ENCODE assay signal across 8 cellular contexts in genomic region chr14:24398943-24399801, GRCh38. TPM values are rescaled to one million over a fixed set of nuclear protein-coding genes. Genes with fewer than 3 reads are reported as not detected.
A peak's percentile ranks its signal among the peaks of the same experiment; 100 is the strongest.
DNase-seq lines count a peak whose midpoint lies in the region; TF ChIP-seq lines count a peak whose summit lies in the region.

TSS of gene NYNRIN (plus strand) at chr14:24399003. CDS start at chr14:24399247, 244 bp downstream.

- peak within 1 kb of the TSS; percentile 58 for H3K4me3 ChIP-seq in AG09309 (ENCODE audit: control insufficient read depth, low read depth, low read length)
- peak within 1 kb of the TSS; percentile 60 for H3K4me3 ChIP-seq in HUES6 (ENCODE audit: low read depth, low read length)
- peak within 1 kb of the TSS; percentile 56 for H3K4me3 ChIP-seq in epithelial cell of esophagus (ENCODE audit: low read length)
- peak within 1 kb of the TSS; percentile 27 for H3K4me3 ChIP-seq in mononuclear cell (ENCODE audit: low read length)
- H3K4me3 ChIP-seq in testis, result peak within 1 kb of the TSS; percentile 58 to 65

- H3K4me1 ChIP-seq in HUES6 (ENCODE audit: control insufficient read depth, insufficient read depth, low read length), result peaks cover 33% of the 10 kb centered on the region
- peaks cover 17% of the 10 kb centered on the region for H3K4me1 ChIP-seq in mononuclear cell (ENCODE audit: insufficient read depth, low read length)
- peaks cover 35% of the 10 kb centered on the region for H3K4me1 ChIP-seq in testis

- WGBS in testis, 2 donors, result 10 to 22% methylated on average over 10 to 33 of the region's 54 CpGs

- H3K9me3 ChIP-seq in HUES6 (ENCODE audit: control insufficient read depth, insufficient read depth, low read depth, low read length), result no peaks in the 10 kb centered on the region
- H3K9me3 ChIP-seq in mononuclear cell (ENCODE audit: low read depth, low read length), result no peaks in the 10 kb centered on the region
- H3K9me3 ChIP-seq in testis, result no peaks in the 10 kb centered on the region

- H3K36me3 ChIP-seq in HUES6 (ENCODE audit: control insufficient read depth, insufficient read depth, low read length), result no peaks in the 10 kb centered on the region
- H3K36me3 ChIP-seq in testis (ENCODE audit: low read depth, missing control alignments), result no peaks in the 10 kb centered on the region

- H3K27me3 ChIP-seq in HUES6 (ENCODE audit: control insufficient read depth, insufficient read depth, low read length) (peaks cover 10% of the 10 kb centered on the region; the same call in 1 of the 2 replicates), mononuclear cell (ENCODE audit: insufficient read depth, low read length) (no peaks in the 10 kb centered on the region), testis (no peaks in the 10 kb centered on the region)

- intact Hi-C loops in testis (cut with DNase I; ENCODE audit: low total_unique reads), result no loop called here

- no peak for DNase-seq in AG09309 (ENCODE audit: low read depth)
- peak; percentile 28 for DNase-seq in activated CD8-positive, alpha-beta memory T cell treated with anti-CD3 and anti-CD28 coated beads, Interleukin-2, amount 50 U/mL, for 4 hours
- peak; percentile 27 for DNase-seq in epithelial cell of esophagus (ENCODE audit: low read depth)
- DNase-seq in testis, result peak; percentile 68
- DNase-seq in pons (ENCODE audit: low spot score), result no peak
- DNase-seq in NCI-H187 treated with DMSO at 0.1 percent for 48 hours (lab: John Stamatoyannopoulos, UW), result no peak

- no peak within 1 kb of the TSS for H3K27ac ChIP-seq in HUES6 (ENCODE audit: low read depth, low read length)
- peak within 1 kb of the TSS; percentile 66 to 69 for H3K27ac ChIP-seq in testis

- TF ChIP-seq POLR2A in testis (IDR thresholded peaks at IDR 0.05), result no peak

- no peak for TF ChIP-seq CTCF in AG09309 (IDR thresholded peaks at IDR 0.05; ENCODE audit: control insufficient read depth, insufficient read depth, low read depth, low read length, missing control alignments)
- TF ChIP-seq CTCF in epithelial cell of esophagus (IDR thresholded peaks at IDR 0.05; ENCODE audit: insufficient read depth, low read depth, low read length, missing control alignments), result no peak
- no peak for TF ChIP-seq CTCF in testis (IDR thresholded peaks at IDR 0.05)

- peak within 1 kb of the TSS; percentile 50 for H3K9ac ChIP-seq in HUES6 (ENCODE audit: low read length)

RNA-seq across cellular contexts. Expression of gene NYNRIN, which starts in this region (rescaled TPM):
- total RNA-seq in mononuclear cell (under 0.01 TPM), testis (10 to 100 TPM; 21.8 TPM)
- 22.0 TPM for polyA plus RNA-seq in testis (ENCODE audit: insufficient read depth, low read depth, low replicate concordance)

Comparison
In these comparisons a context has a peak if more than half of its experiments do, and no peak if none do; other contexts are left out.
1. RNA of gene NYNRIN (total RNA-seq): 21.8 TPM in testis; under 0.01 TPM in mononuclear cell (single experiment); every median in the first group is over 10 times any median in the second.
2. DNase-seq: peak in activated CD8-positive, alpha-beta memory T cell treated with anti-CD3 and anti-CD28 coated beads, Interleukin-2, amount 50 U/mL, for 4 hours (single experiment), epithelial cell of esophagus (single experiment) and testis (single experiment); none in AG09309 (single experiment), pons (single experiment) and NCI-H187 treated with DMSO at 0.1 percent for 48 hours (single experiment).
3. Peak in every context shown above with its lines, with median percentiles within 50 percentile points of each other: H3K4me3 ChIP-seq.